In genomic region chr17:18038149-18038850, GRCh38 we compare ENCODE assay signal across 8 cellular contexts. TPM values are rescaled to one million over a fixed set of nuclear protein-coding genes. Genes with fewer than 3 reads are reported as not detected.
DNase-seq lines count a peak whose midpoint lies in the region; ATAC-seq and TF ChIP-seq lines count a peak whose summit lies in the region.

No MANE protein-coding gene starts in this region.

- H3K36me3 Mint-ChIP-seq in activated naive CD8-positive, alpha-beta T cell treated with anti-CD3 and anti-CD28 coated beads, Interleukin-2, amount 10 ng/mL, durations not matched to agents 7 days and 5 days: peaks cover 4% of the 10 kb centered on the region
- H3K36me3 Mint-ChIP-seq in stimulated activated naive CD8-positive, alpha-beta T cell treated with anti-CD3 and anti-CD28 coated beads, Interleukin-15, Interleukin-2, amounts not matched to agents 100 ng/mL and 50 ng/mL, for 24 hours (ENCODE audit: low read depth): peaks cover 4% of the 10 kb centered on the region

- CTCF ChIA-PET in GM10248 (lab: Yijun Ruan, JAX): interaction anchor here (0.7 to 1.9 kb wide), 4 partner anchors 10 to 358 kb away, joined by 3 to 7 read pairs (median 4); no protein-coding TSS in a partner anchor

- TF ChIP-seq CTCF in GM10248 (IDR thresholded peaks at IDR 0.05; ENCODE audit: control extremely low read depth, extremely low read depth, low read depth, missing control alignments): no peak

- DNase-seq in GM10248 (ENCODE audit: extremely low spot score) (peak; percentile 45), NCI-H69 (lab: John Stamatoyannopoulos, UW) (peak; percentile 16), NCI-H1105 (lab: John Stamatoyannopoulos, UW) (no peak)
- no peak for DNase-seq in activated naive CD8-positive, alpha-beta T cell treated with anti-CD3 and anti-CD28 coated beads, Interleukin-2, amount 10 ng/mL, durations not matched to agents 7 days and 5 days

- H3K27me3 ChIP-seq in layer of hippocampus (ENCODE audit: control insufficient read depth, insufficient read depth, low read length): no peaks in the 10 kb centered on the region

- no peaks in the 10 kb centered on the region for H3K27me3 Mint-ChIP-seq in activated naive CD8-positive, alpha-beta T cell treated with anti-CD3 and anti-CD28 coated beads, Interleukin-2, amount 10 ng/mL, durations not matched to agents 7 days and 5 days
- no peaks in the 10 kb centered on the region for H3K27me3 Mint-ChIP-seq in stimulated activated naive CD8-positive, alpha-beta T cell treated with anti-CD3 and anti-CD28 coated beads, Interleukin-15, Interleukin-2, amounts not matched to agents 100 ng/mL and 50 ng/mL, for 24 hours

- H3K4me1 Mint-ChIP-seq in activated naive CD8-positive, alpha-beta T cell treated with anti-CD3 and anti-CD28 coated beads, Interleukin-2, amount 10 ng/mL, durations not matched to agents 7 days and 5 days: peaks cover 36% of the 10 kb centered on the region
- peaks cover 51% of the 10 kb centered on the region for H3K4me1 Mint-ChIP-seq in stimulated activated naive CD8-positive, alpha-beta T cell treated with anti-CD3 and anti-CD28 coated beads, Interleukin-15, Interleukin-2, amounts not matched to agents 100 ng/mL and 50 ng/mL, for 24 hours (ENCODE audit: low read depth)

- no peak for ATAC-seq in activated naive CD8-positive, alpha-beta T cell treated with anti-CD3 and anti-CD28 coated beads, Interleukin-2, amount 10 ng/mL, durations not matched to agents 7 days and 5 days (ENCODE audit: low read depth)
- ATAC-seq in GM18520 (IDR thresholded peaks at IDR 0.05; ENCODE audit: unreplicated experiment) (no peak), GM18519 (IDR thresholded peaks at IDR 0.05; ENCODE audit: low FRiP score, unreplicated experiment) (no peak)

- H3K27ac ChIP-seq in layer of hippocampus (ENCODE audit: low read depth, low read length): peak overlapping the region; percentile 73

- H3K9me3 Mint-ChIP-seq in activated naive CD8-positive, alpha-beta T cell treated with anti-CD3 and anti-CD28 coated beads, Interleukin-2, amount 10 ng/mL, durations not matched to agents 7 days and 5 days: no peaks in the 10 kb centered on the region
- no peaks in the 10 kb centered on the region for H3K9me3 Mint-ChIP-seq in stimulated activated naive CD8-positive, alpha-beta T cell treated with anti-CD3 and anti-CD28 coated beads, Interleukin-15, Interleukin-2, amounts not matched to agents 100 ng/mL and 50 ng/mL, for 24 hours

- peak overlapping the region; percentile 97 for H3K27ac Mint-ChIP-seq in activated naive CD8-positive, alpha-beta T cell treated with anti-CD3 and anti-CD28 coated beads, Interleukin-2, amount 10 ng/mL, durations not matched to agents 7 days and 5 days
- H3K27ac Mint-ChIP-seq in stimulated activated naive CD8-positive, alpha-beta T cell treated with anti-CD3 and anti-CD28 coated beads, Interleukin-15, Interleukin-2, amounts not matched to agents 100 ng/mL and 50 ng/mL, for 24 hours: peak overlapping the region; percentile 97

- H3K4me3 Mint-ChIP-seq in activated naive CD8-positive, alpha-beta T cell treated with anti-CD3 and anti-CD28 coated beads, Interleukin-2, amount 10 ng/mL, durations not matched to agents 7 days and 5 days: peak overlapping the region; percentile 98
- peak overlapping the region; percentile 97 for H3K4me3 Mint-ChIP-seq in stimulated activated naive CD8-positive, alpha-beta T cell treated with anti-CD3 and anti-CD28 coated beads, Interleukin-15, Interleukin-2, amounts not matched to agents 100 ng/mL and 50 ng/mL, for 24 hours

- POLR2A ChIA-PET in GM10248 (lab: Yijun Ruan, JAX): no interaction called here
- POLR2A ChIA-PET in activated naive CD8-positive, alpha-beta T cell treated with anti-CD3 and anti-CD28 coated beads, Interleukin-2, amount 10 ng/mL, durations not matched to agents 7 days and 5 days (lab: Charles Lee): interaction anchor here (0.6 to 1.5 kb wide), 2 partner anchors 9 to 361 kb away, joined by 3 to 5 read pairs; no protein-coding TSS in a partner anchor

RNA-seq across cellular contexts. Expression of gene ATPAF2, which starts 0.7 kb away (rescaled TPM):
- 10 to 100 TPM; 22.9 to 29.9 TPM for total RNA-seq in activated naive CD8-positive, alpha-beta T cell treated with anti-CD3 and anti-CD28 coated beads, Interleukin-2, amount 10 ng/mL, durations not matched to agents 7 days and 5 days

RNA-seq across cellular contexts. Expression of gene GID4, which starts 0.9 kb away (rescaled TPM):
- 10 to 100 TPM in 1 of 2 experiments, 1 to 10 TPM in 1; 9.4 to 10.6 TPM for total RNA-seq in activated naive CD8-positive, alpha-beta T cell treated with anti-CD3 and anti-CD28 coated beads, Interleukin-2, amount 10 ng/mL, durations not matched to agents 7 days and 5 days

RNA-seq across cellular contexts. Expression of gene DRG2, which starts 49.4 kb away (rescaled TPM):
- 10 to 100 TPM; 43.6 to 53.2 TPM for total RNA-seq in activated naive CD8-positive, alpha-beta T cell treated with anti-CD3 and anti-CD28 coated beads, Interleukin-2, amount 10 ng/mL, durations not matched to agents 7 days and 5 days

Comparison
In these comparisons a context has a peak if more than half of its experiments do, and no peak if none do; other contexts are left out.
1. DNase-seq: peak in GM10248 (single experiment) and NCI-H69 (single experiment); none in activated naive CD8-positive, alpha-beta T cell treated with anti-CD3 and anti-CD28 coated beads, Interleukin-2, amount 10 ng/mL, durations not matched to agents 7 days and 5 days (single experiment) and NCI-H1105 (single experiment).